8 cellular contexts compared by ENCODE assay signal in genomic region chr5:108521011-108521700, GRCh38.
DNase-seq lines count a peak whose midpoint lies in the region; ATAC-seq and TF ChIP-seq lines count a peak whose summit lies in the region.
"Had no signal": no experiment of that assay in that cellular context is flagged by ENCODE, and none has a peak within 500 bp of the region (broad histone marks: within the 10 kb centered on the region; RNA-seq: fewer than 3 reads in every experiment).

No MANE protein-coding gene starts in this region.

- no peak for TF ChIP-seq CTCF in RWPE1 (conservative IDR thresholded peaks at IDR 0.05; ENCODE audit: low read depth)

- no peaks in the 10 kb centered on the region for H3K27me3 ChIP-seq in trophoblast cell (ENCODE audit: insufficient read depth, low read length)
- H3K27me3 ChIP-seq: right lobe of liver had no signal

- no peak overlapping the region for H3K4ac ChIP-seq in trophoblast cell (ENCODE audit: low read depth, low read length)

- H3K4me2 ChIP-seq in trophoblast cell (ENCODE audit: low read length), result peak overlapping the region; percentile 50

- no peak overlapping the region for H3K18ac ChIP-seq in trophoblast cell (ENCODE audit: low read length)

- no peak overlapping the region for H3K14ac ChIP-seq in trophoblast cell (ENCODE audit: low read length)

- peaks cover 4% of the 10 kb centered on the region for H3K79me1 ChIP-seq in trophoblast cell (ENCODE audit: low read length)

- H2AFZ ChIP-seq in trophoblast cell (ENCODE audit: insufficient read depth, low read length, poor library complexity), result no peak overlapping the region

- no peak overlapping the region for H3K23ac ChIP-seq in trophoblast cell (ENCODE audit: low read length)

- DNase-seq in trophoblast cell (no peak), RWPE1 (ENCODE audit: low spot score) (no peak), SKM-1 treated with dmso at 0.1 percent for 144 hours (lab: John Stamatoyannopoulos, UW; ENCODE audit: unreplicated experiment) (no peak)
- DNase-seq in effector CD8-positive, alpha-beta T cell (lab: John Stamatoyannopoulos, UW), result no peak
- DNase-seq: right lobe of liver had no signal

- no peak overlapping the region for H2BK5ac ChIP-seq in trophoblast cell (ENCODE audit: low read depth, low read length, poor library complexity)

- no peak overlapping the region for H2AK5ac ChIP-seq in trophoblast cell (ENCODE audit: low read length)

- H3K9ac ChIP-seq in trophoblast cell (ENCODE audit: low read length), result no peak overlapping the region

- no peak overlapping the region for H4K8ac ChIP-seq in trophoblast cell (ENCODE audit: low read depth, low read length)

- no peaks in the 10 kb centered on the region for H3K36me3 ChIP-seq in trophoblast cell (ENCODE audit: control insufficient read depth in 1 of 2, insufficient read depth in 2 of 2, low read length in 2 of 2)
- H3K36me3 ChIP-seq: right lobe of liver had no signal

- H3K4me1 ChIP-seq in trophoblast cell (ENCODE audit: control insufficient read depth in 1 of 2, insufficient read depth in 2 of 2, low read length in 2 of 2), result peaks cover 0 to 6% of the 10 kb centered on the region in 2 experiments
- H3K4me1 ChIP-seq: right lobe of liver had no signal

- CTCF ChIA-PET in RWPE1 (lab: Yijun Ruan, JAX), result interaction anchor here (0.5 to 1.0 kb wide), 3 partner anchors 13 to 47 kb away, joined by 3 to 8 read pairs (median 3); no protein-coding TSS in a partner anchor

- no CpG with 5 or more reads among the region's 7 CpGs for WGBS in trophoblast cell (ENCODE audit: extremely low coverage, insufficient coverage, insufficient read length)

- no peak overlapping the region for H3K4me3 ChIP-seq in trophoblast cell (ENCODE audit: low read depth, low read length)
- H3K4me3 ChIP-seq: right lobe of liver had no signal

- H3K27ac ChIP-seq in trophoblast cell (ENCODE audit: low read depth, low read length) (peak overlapping the region; percentile 92), RWPE1 (no peak overlapping the region)
- H3K27ac ChIP-seq: right lobe of liver had no signal

- no peak overlapping the region for H4K91ac ChIP-seq in trophoblast cell (ENCODE audit: low read depth, low read length)

- H2BK12ac ChIP-seq in trophoblast cell (ENCODE audit: low read length), result no peak overlapping the region

- no peaks in the 10 kb centered on the region for H3K9me3 ChIP-seq in trophoblast cell (ENCODE audit: insufficient read depth, low read depth, low read length)
- H3K9me3 ChIP-seq: right lobe of liver had no signal

- H3K79me2 ChIP-seq in trophoblast cell (ENCODE audit: control insufficient read depth, insufficient read depth, low read length, poor library complexity), result no peaks in the 10 kb centered on the region

- ATAC-seq in GM19035 (IDR thresholded peaks at IDR 0.05; ENCODE audit: unreplicated experiment) (peak; percentile 91), HG02678 (IDR thresholded peaks at IDR 0.05; ENCODE audit: unreplicated experiment) (peak; percentile 86), HG03558 (IDR thresholded peaks at IDR 0.05; ENCODE audit: extremely low read depth, unreplicated experiment) (peak; percentile 78)

- H4K12ac ChIP-seq in trophoblast cell (ENCODE audit: low read depth, low read length), result no peak overlapping the region

- no peak overlapping the region for H2BK120ac ChIP-seq in trophoblast cell (ENCODE audit: insufficient read depth, low read length, poor library complexity)

- POLR2A ChIA-PET in RWPE1 (lab: Yijun Ruan, JAX; ENCODE audit: low non-redundant PET), result no interaction called here
